ENCODE assay signal across 12 cellular contexts in the genomic region with DNA sequence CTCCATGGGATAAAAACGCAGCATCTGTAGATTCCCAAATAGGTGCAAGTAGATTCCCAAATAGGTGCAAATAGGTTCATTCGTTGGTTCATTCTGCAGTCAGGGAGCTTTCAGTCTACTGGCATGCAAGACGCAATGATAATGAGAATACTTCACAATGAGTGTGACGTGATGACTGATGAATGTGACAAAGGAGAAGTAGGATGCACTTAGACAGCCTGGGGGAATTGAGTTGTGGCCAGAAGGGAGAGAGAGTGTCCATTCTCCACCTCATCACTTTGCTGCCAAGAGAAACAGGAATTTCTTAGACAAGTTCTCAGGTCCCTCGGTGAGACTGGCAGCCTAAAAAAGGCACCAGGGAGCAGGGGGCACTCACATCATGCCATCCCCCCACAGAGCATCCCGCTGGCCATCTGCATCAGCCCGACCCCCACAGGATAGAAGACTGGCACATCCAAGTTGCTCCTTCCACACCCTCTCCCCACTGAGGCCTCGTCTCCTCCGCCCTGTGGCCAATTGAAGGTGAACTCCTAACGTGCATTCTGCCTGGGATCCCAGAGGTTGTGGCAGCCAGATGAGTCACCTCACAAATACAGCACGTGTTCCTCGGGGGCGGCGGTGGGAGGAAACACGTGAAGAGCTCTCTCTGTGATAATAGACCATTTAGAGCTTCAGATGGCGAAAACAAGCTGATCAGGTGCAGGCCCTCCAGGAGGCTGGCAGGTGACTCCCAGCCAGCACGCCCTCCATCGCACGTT. TPM values are rescaled to one million over a fixed set of nuclear protein-coding genes. Genes with fewer than 3 reads are reported as not detected.
DNase-seq lines count a peak whose midpoint lies in the region; ATAC-seq, FAIRE-seq and TF ChIP-seq lines count a peak whose summit lies in the region.
"Had no signal": no experiment of that assay in that cellular context is flagged by ENCODE, and none has a peak within 500 bp of the region (broad histone marks: within the 10 kb centered on the region; RNA-seq: fewer than 3 reads in every experiment).

No MANE protein-coding gene starts in this region.

- H3K27ac ChIP-seq in H1 (ENCODE audit: low read depth, low read length): no peak overlapping the region

- H3K36me3 ChIP-seq in H1 (ENCODE audit: control insufficient read depth in 2 of 4, insufficient read depth in 4 of 4, low read length in 3 of 4): no peaks in the 10 kb centered on the region

- CTCF ChIA-PET in activated naive CD4-positive, alpha-beta T cell treated with anti-CD3 and anti-CD28 coated beads for 36 hours (lab: Charles Lee): no interaction called here
- CTCF ChIA-PET in activated naive CD4-positive, alpha-beta T cell treated with anti-CD3 and anti-CD28 coated beads, Interleukin-2, amount 10 ng/mL, durations not matched to agents 7 days and 5 days (lab: Charles Lee): no interaction called here
- CTCF ChIA-PET in H1 (lab: Charles Lee; ENCODE audit: partially characterized antibody): interaction anchor here (0.6 to 4.1 kb wide), 7 partner anchors 10 to 149 kb away, joined by 3 to 27 read pairs (median 3); no protein-coding TSS in a partner anchor

- H3K9me3 ChIP-seq in H1 (ENCODE audit: insufficient read depth in 2 of 2, low read depth in 1 of 2, low read length in 1 of 2): no peaks in the 10 kb centered on the region

- H3K79me1 ChIP-seq in H1 (ENCODE audit: low read depth, low read length): no peaks in the 10 kb centered on the region

- no peaks in the 10 kb centered on the region for H3K9me3 Mint-ChIP-seq in activated naive CD4-positive, alpha-beta T cell treated with anti-CD3 and anti-CD28 coated beads for 36 hours
- H3K9me3 Mint-ChIP-seq in activated naive CD4-positive, alpha-beta T cell treated with anti-CD3 and anti-CD28 coated beads, Interleukin-2, amount 10 ng/mL, durations not matched to agents 7 days and 5 days: no peaks in the 10 kb centered on the region
- H3K9me3 Mint-ChIP-seq in type B pancreatic cell: no peaks in the 10 kb centered on the region
- H3K9me3 Mint-ChIP-seq: activated naive CD8-positive, alpha-beta T cell treated with anti-CD3 and anti-CD28 coated beads, Interleukin-2, amount 10 ng/mL, durations not matched to agents 7 days and 5 days had no signal

- H4K8ac ChIP-seq in H1 (ENCODE audit: extremely low read depth, insufficient read depth, low read length): no peak overlapping the region; the same call in 1 of the 2 replicates

- H3K4me1 ChIP-seq in H1 (replicated peaks in 1 of 4; ENCODE audit: control insufficient read depth in 3 of 4, insufficient read depth in 4 of 4, low read length in 3 of 4): peaks cover 0 to 4% (median 0%) of the 10 kb centered on the region in 4 experiments; a peak in 1 of 7 replicates

- H2BK5ac ChIP-seq in H1 (ENCODE audit: low read depth, low read length): no peak overlapping the region

- H3K27ac Mint-ChIP-seq in activated naive CD4-positive, alpha-beta T cell treated with anti-CD3 and anti-CD28 coated beads for 36 hours: no peak overlapping the region
- H3K27ac Mint-ChIP-seq in activated naive CD4-positive, alpha-beta T cell treated with anti-CD3 and anti-CD28 coated beads, Interleukin-2, amount 10 ng/mL, durations not matched to agents 7 days and 5 days: no peak overlapping the region
- H3K27ac Mint-ChIP-seq in type B pancreatic cell: no peak overlapping the region
- H3K27ac Mint-ChIP-seq: activated naive CD8-positive, alpha-beta T cell treated with anti-CD3 and anti-CD28 coated beads, Interleukin-2, amount 10 ng/mL, durations not matched to agents 7 days and 5 days had no signal

- intact Hi-C loops in activated naive CD4-positive, alpha-beta T cell treated with anti-CD3 and anti-CD28 coated beads for 36 hours (cut with micrococcal nuclease): no loop called here

- H3K4me1 Mint-ChIP-seq in activated naive CD4-positive, alpha-beta T cell treated with anti-CD3 and anti-CD28 coated beads for 36 hours (ENCODE audit: low read depth): no peaks in the 10 kb centered on the region
- no peaks in the 10 kb centered on the region for H3K4me1 Mint-ChIP-seq in activated naive CD4-positive, alpha-beta T cell treated with anti-CD3 and anti-CD28 coated beads, Interleukin-2, amount 10 ng/mL, durations not matched to agents 7 days and 5 days
- H3K4me1 Mint-ChIP-seq in type B pancreatic cell (ENCODE audit: unreplicated experiment): peaks cover 12% of the 10 kb centered on the region
- H3K4me1 Mint-ChIP-seq: activated naive CD8-positive, alpha-beta T cell treated with anti-CD3 and anti-CD28 coated beads, Interleukin-2, amount 10 ng/mL, durations not matched to agents 7 days and 5 days had no signal

- H2BK12ac ChIP-seq in H1 (ENCODE audit: low read depth, low read length): no peak overlapping the region

- H3K36me3 Mint-ChIP-seq in activated naive CD4-positive, alpha-beta T cell treated with anti-CD3 and anti-CD28 coated beads for 36 hours (ENCODE audit: low read depth): no peaks in the 10 kb centered on the region
- no peaks in the 10 kb centered on the region for H3K36me3 Mint-ChIP-seq in activated naive CD4-positive, alpha-beta T cell treated with anti-CD3 and anti-CD28 coated beads, Interleukin-2, amount 10 ng/mL, durations not matched to agents 7 days and 5 days
- H3K36me3 Mint-ChIP-seq in type B pancreatic cell: no peaks in the 10 kb centered on the region
- H3K36me3 Mint-ChIP-seq: activated naive CD8-positive, alpha-beta T cell treated with anti-CD3 and anti-CD28 coated beads, Interleukin-2, amount 10 ng/mL, durations not matched to agents 7 days and 5 days had no signal

- H2AFZ ChIP-seq in H1 (ENCODE audit: low read length): no peak overlapping the region

- no peak overlapping the region for H3K4ac ChIP-seq in H1 (replicated peaks; ENCODE audit: insufficient read length, low read depth, low read length)

- TF ChIP-seq POLR2A in H1 (IDR thresholded peaks at IDR 0.05; ENCODE audit: control extremely low read depth in 1 of 2, low read depth in 2 of 2, low read length in 2 of 2) (no peak), erythroblast (IDR thresholded peaks at IDR 0.05; ENCODE audit: low read length) (no peak)

- no peak for TF ChIP-seq RAD21 in H1 (IDR thresholded peaks at IDR 0.05 in 1 of 2, conservative IDR thresholded peaks at IDR 0.05 in 1 of 2; ENCODE audit: low read depth in 2 of 2, low read length in 2 of 2)

- no peak overlapping the region for H4K91ac ChIP-seq in H1 (replicated peaks; ENCODE audit: insufficient read length, low read length)

- no peak overlapping the region for H3K4me3 ChIP-seq in H1 (ENCODE audit: extremely low read depth in 1 of 4, insufficient read depth in 2 of 4, low read depth in 3 of 4, low read length in 4 of 4)

- no peak overlapping the region for H2BK20ac ChIP-seq in H1 (ENCODE audit: low read length)

- H4K20me1 ChIP-seq in H1 (replicated peaks in 1 of 2; ENCODE audit: control insufficient read depth in 1 of 2, insufficient read depth in 2 of 2, low read length in 2 of 2): no peaks in the 10 kb centered on the region

- no peak overlapping the region for H3K9ac ChIP-seq in H1 (replicated peaks in 1 of 4; ENCODE audit: extremely low read depth in 1 of 4, low read depth in 3 of 4, low read length in 3 of 4)

- H2AK5ac ChIP-seq in H1 (ENCODE audit: low read depth, low read length): no peak overlapping the region

- no peak overlapping the region for H3K4me3 Mint-ChIP-seq in activated naive CD4-positive, alpha-beta T cell treated with anti-CD3 and anti-CD28 coated beads for 36 hours
- H3K4me3 Mint-ChIP-seq in activated naive CD4-positive, alpha-beta T cell treated with anti-CD3 and anti-CD28 coated beads, Interleukin-2, amount 10 ng/mL, durations not matched to agents 7 days and 5 days: no peak overlapping the region
- H3K4me3 Mint-ChIP-seq in type B pancreatic cell: no peak overlapping the region
- H3K4me3 Mint-ChIP-seq: activated naive CD8-positive, alpha-beta T cell treated with anti-CD3 and anti-CD28 coated beads, Interleukin-2, amount 10 ng/mL, durations not matched to agents 7 days and 5 days had no signal

- ATAC-seq in GM21360 (IDR thresholded peaks at IDR 0.05; ENCODE audit: unreplicated experiment): no peak
- no peak for ATAC-seq in GM21717 (IDR thresholded peaks at IDR 0.05; ENCODE audit: unreplicated experiment)

- no peak overlapping the region for H2BK15ac ChIP-seq in H1 (ENCODE audit: low read length)

- no peak for TF ChIP-seq EP300 in H1 (IDR thresholded peaks at IDR 0.05; ENCODE audit: borderline replicate concordance in 1 of 2, low read depth in 2 of 2, low read length in 2 of 2)

- TF ChIP-seq CTCF in H1 (IDR thresholded peaks at IDR 0.05; ENCODE audit: control extremely low read depth in 1 of 3, insufficient read depth in 1 of 3, low read depth in 1 of 3, low read length in 3 of 3) (no peak), type B pancreatic cell (conservative IDR thresholded peaks at IDR 0.05) (no peak)

- H2BK120ac ChIP-seq in H1 (replicated peaks; ENCODE audit: low read depth, low read length): no peak overlapping the region

- POLR2A ChIA-PET in H1 (lab: Charles Lee; ENCODE audit: partially characterized antibody): no interaction called here

- H3K27me3 Mint-ChIP-seq in activated naive CD4-positive, alpha-beta T cell treated with anti-CD3 and anti-CD28 coated beads for 36 hours (ENCODE audit: low read depth): peaks cover 10% of the 10 kb centered on the region
- H3K27me3 Mint-ChIP-seq in activated naive CD4-positive, alpha-beta T cell treated with anti-CD3 and anti-CD28 coated beads, Interleukin-2, amount 10 ng/mL, durations not matched to agents 7 days and 5 days: peaks cover 23% of the 10 kb centered on the region
- H3K27me3 Mint-ChIP-seq in type B pancreatic cell: peaks cover 14% of the 10 kb centered on the region

- H3K79me2 ChIP-seq in H1 (ENCODE audit: control insufficient read depth in 1 of 2, insufficient read depth in 2 of 2, low read length in 2 of 2): no peaks in the 10 kb centered on the region

- no peaks in the 10 kb centered on the region; the same call in 1 of the 2 replicates for H3K23me2 ChIP-seq in H1 (ENCODE audit: low read depth, low read length)

- no peaks in the 10 kb centered on the region; a peak in 2 of 7 replicates for H3K27me3 ChIP-seq in H1 (replicated peaks in 1 of 4; ENCODE audit: control insufficient read depth in 3 of 4, extremely low read depth in 1 of 4, insufficient read depth in 3 of 4, low read length in 3 of 4)

- DNase-seq in activated naive CD4-positive, alpha-beta T cell treated with anti-CD3 and anti-CD28 coated beads for 36 hours: peak; percentile 10
- DNase-seq in activated naive CD4-positive, alpha-beta T cell treated with anti-CD3 and anti-CD28 coated beads, Interleukin-2, amount 10 ng/mL, durations not matched to agents 7 days and 5 days: no peak
- DNase-seq in NCI-H748 (lab: John Stamatoyannopoulos, UW; ENCODE audit: unreplicated experiment) (peak; percentile 68), H1 (ENCODE audit: low read depth in 1 of 2, low spot score in 2 of 2) (no peak), type B pancreatic cell (ENCODE audit: extremely low spot score, unreplicated experiment) (peak; percentile 63), erythroblast (lab: John Stamatoyannopoulos, UW) (no peak)
- DNase-seq: activated naive CD8-positive, alpha-beta T cell treated with anti-CD3 and anti-CD28 coated beads, Interleukin-2, amount 10 ng/mL, durations not matched to agents 7 days and 5 days; DND-41 had no signal

- WGBS in H1 (ENCODE audit: extremely low coverage in 1 of 2, insufficient coverage in 1 of 2, insufficient read length in 1 of 2, insufficient replicate concordance in 2 of 2, low coverage in 1 of 2, low lambda C conversion rate in 2 of 2, missing lambda C conversion rate in 1 of 2), 2 experiments: 83% methylated on average over 19 of the region's 19 CpGs; no CpG with 5 or more reads in 1 of the 2 experiments

- FAIRE-seq in H1 (lab: Jason Lieb, UNC): no peak
- FAIRE-seq: islet of Langerhans had no signal

- H3K56ac ChIP-seq in H1 (replicated peaks; ENCODE audit: insufficient read length, low read depth, low read length): no peak overlapping the region

- H3K4me2 ChIP-seq in H1 (ENCODE audit: insufficient read depth in 1 of 2, low read depth in 2 of 2, low read length in 2 of 2): no peak overlapping the region

- no peak overlapping the region for H3K23ac ChIP-seq in H1 (ENCODE audit: insufficient read length)

- no peak overlapping the region for H3K14ac ChIP-seq in H1 (ENCODE audit: insufficient read length)

- no peak overlapping the region for H3K18ac ChIP-seq in H1 (ENCODE audit: extremely low read depth, low read length)

- no peak overlapping the region for H4K5ac ChIP-seq in H1 (ENCODE audit: insufficient read length, low read depth, low read length)

RNA-seq across cellular contexts. Expression of a gene that starts 19.9 kb away (rescaled TPM):
- not detected for total RNA-seq in activated naive CD4-positive, alpha-beta T cell treated with anti-CD3 and anti-CD28 coated beads for 36 hours
- total RNA-seq in H1 (2021; fragmentation: NEBNext Ultra II Directional; extraction: Animal tissue kit (Norgen Biotek cat#: 25700)): 0.52 TPM in 2 replicates
- polyA plus RNA-seq in H1 (2011; rRNA removed): 0.36 and 0.83 TPM in 2 replicates
- polyA plus RNA-seq in H1 (2011; cell fraction: cytosol; rRNA removed): 0.41 TPM
- polyA plus RNA-seq in H1 (2011; cell fraction: nucleus; rRNA removed): 0.40 TPM
- 0.41 to 0.98 TPM (median 0.81 TPM) in 4 replicates for polyA plus RNA-seq in H1 (2012, experiment 1 of 2)
- 0.60 TPM for polyA plus RNA-seq in H1 (2012, experiment 2 of 2)
- 0.53 TPM for polyA plus RNA-seq in H1 (2013, experiment 1 of 2)
- polyA plus RNA-seq in H1 (2013, experiment 2 of 2): 0.61 TPM
- polyA minus RNA-seq in H1 (2011; rRNA and poly(A)+ RNA removed): 0.60 and 0.76 TPM in 2 replicates
- polyA minus RNA-seq in H1 (2011; cell fraction: cytosol; rRNA and poly(A)+ RNA removed): not detected
- 1.3 TPM for polyA minus RNA-seq in H1 (2011; cell fraction: nucleus; rRNA and poly(A)+ RNA removed)
- 1.2 and 5.3 TPM in 2 replicates for total RNA-seq in type B pancreatic cell (ENCODE audit: low replicate concordance)
- total RNA-seq: activated naive CD8-positive, alpha-beta T cell treated with anti-CD3 and anti-CD28 coated beads, Interleukin-2, amount 10 ng/mL, durations not matched to agents 7 days and 5 days; ureter had no signal

Comparison
In these comparisons a context has a peak if more than half of its experiments do, and no peak if none do; other contexts are left out.
1. DNase-seq: peak in activated naive CD4-positive, alpha-beta T cell treated with anti-CD3 and anti-CD28 coated beads for 36 hours (single experiment), NCI-H748 (single experiment) and type B pancreatic cell (single experiment); none in activated naive CD4-positive, alpha-beta T cell treated with anti-CD3 and anti-CD28 coated beads, Interleukin-2, amount 10 ng/mL, durations not matched to agents 7 days and 5 days (single experiment), H1 (0 of 2) and erythroblast (0 of 2).